In genomic region chr11:73787643-73788537, GRCh38 we compare ENCODE assay signal across 8 cellular contexts. TPM values are rescaled to one million over a fixed set of nuclear protein-coding genes. Genes with fewer than 3 reads are reported as not detected.
DNase-seq lines count a peak whose midpoint lies in the region; ATAC-seq and TF ChIP-seq lines count a peak whose summit lies in the region.

Gene MRPL48, plus strand, starts transcription at chr11:73787874. Its CDS starts 98 bp downstream, at chr11:73787972.

- 4 to 6% (median 5%) methylated on average over 42 to 43 of the region's 43 CpGs for WGBS in heart left ventricle, 4 donors

- no peak for TF ChIP-seq CTCF in GM10266 (IDR thresholded peaks at IDR 0.05; ENCODE audit: control insufficient read depth, insufficient read depth, low read depth, missing control alignments)
- peak in 2 of 12 donors; percentile 2 to 36 for TF ChIP-seq CTCF in heart left ventricle (IDR thresholded peaks at IDR 0.05)
- no peak for TF ChIP-seq CTCF in type B pancreatic cell (conservative IDR thresholded peaks at IDR 0.05)

- H3K4me3 Mint-ChIP-seq in activated naive CD8-positive, alpha-beta T cell treated with anti-CD3 and anti-CD28 coated beads, Interleukin-2, amount 50 U/mL, for 24 hours, result peak within 1 kb of the TSS; percentile 100
- peak within 1 kb of the TSS; percentile 99 for H3K4me3 Mint-ChIP-seq in type B pancreatic cell

- H3K27ac Mint-ChIP-seq in activated naive CD8-positive, alpha-beta T cell treated with anti-CD3 and anti-CD28 coated beads, Interleukin-2, amount 50 U/mL, for 24 hours, result peak within 1 kb of the TSS; percentile 98
- peak within 1 kb of the TSS; percentile 96 for H3K27ac Mint-ChIP-seq in type B pancreatic cell

- peak within 1 kb of the TSS; percentile 18 to 84 (median 72) for H3K4me3 ChIP-seq in heart left ventricle

- peaks cover 2% of the 10 kb centered on the region for H3K36me3 Mint-ChIP-seq in activated naive CD8-positive, alpha-beta T cell treated with anti-CD3 and anti-CD28 coated beads, Interleukin-2, amount 50 U/mL, for 24 hours (ENCODE audit: low read depth)
- no peaks in the 10 kb centered on the region for H3K36me3 Mint-ChIP-seq in type B pancreatic cell

- peaks cover 0 to 5% (median 0%) of the 10 kb centered on the region in 9 donors for H3K36me3 ChIP-seq in heart left ventricle

- H3K27ac ChIP-seq in heart left ventricle, result peak within 1 kb of the TSS; percentile 76 to 98 (median 90)

- no peaks in the 10 kb centered on the region for H3K27me3 ChIP-seq in heart left ventricle

- H3K4me1 ChIP-seq in heart left ventricle, result peaks cover 0 to 21% (median 12%) of the 10 kb centered on the region in 12 donors

- peak in 1 of 2 donors; percentile 38 for TF ChIP-seq POLR2A in heart left ventricle (IDR thresholded peaks at IDR 0.05)

- intact Hi-C loops in heart left ventricle (cut with DNase I), result loop anchor here in 3 of 10 donors (5.0 to 10.0 kb wide), 2 partner anchors 87 to 89 kb away; partner anchors contain the start of genes COA4 (in 3 of the 3) and PAAF1 (in 3 of the 3)

- no peaks in the 10 kb centered on the region for H3K9me3 Mint-ChIP-seq in activated naive CD8-positive, alpha-beta T cell treated with anti-CD3 and anti-CD28 coated beads, Interleukin-2, amount 50 U/mL, for 24 hours
- H3K9me3 Mint-ChIP-seq in type B pancreatic cell, result no peaks in the 10 kb centered on the region

- peaks cover 21% of the 10 kb centered on the region for H3K4me1 Mint-ChIP-seq in activated naive CD8-positive, alpha-beta T cell treated with anti-CD3 and anti-CD28 coated beads, Interleukin-2, amount 50 U/mL, for 24 hours
- H3K4me1 Mint-ChIP-seq in type B pancreatic cell (ENCODE audit: unreplicated experiment), result peaks cover 10% of the 10 kb centered on the region

- DNase-seq in GM10266 (ENCODE audit: extremely low spot score), result peak; percentile 90
- DNase-seq in NCI-H1417 (lab: John Stamatoyannopoulos, UW), result peak; percentile 91 to 99 (median 95)
- DNase-seq in SW 1271 (lab: John Stamatoyannopoulos, UW), result peak; percentile 98
- DNase-seq in activated naive CD8-positive, alpha-beta T cell treated with anti-CD3 and anti-CD28 coated beads, Interleukin-2, amount 50 U/mL, for 24 hours, result peak; percentile 90
- peak; percentile 92 to 96 (median 95) for DNase-seq in heart left ventricle
- DNase-seq in pons (ENCODE audit: low spot score), result peak; percentile 88
- peak; percentile 89 for DNase-seq in type B pancreatic cell (ENCODE audit: extremely low spot score, unreplicated experiment)

- H3K27me3 Mint-ChIP-seq in activated naive CD8-positive, alpha-beta T cell treated with anti-CD3 and anti-CD28 coated beads, Interleukin-2, amount 50 U/mL, for 24 hours, result no peaks in the 10 kb centered on the region
- no peaks in the 10 kb centered on the region for H3K27me3 Mint-ChIP-seq in type B pancreatic cell

- ATAC-seq in HG02678 (IDR thresholded peaks at IDR 0.05; ENCODE audit: unreplicated experiment) (peak; percentile 96), heart left ventricle (peak; percentile 98 to 100 (median 99))
- peak; percentile 100 for ATAC-seq in activated naive CD8-positive, alpha-beta T cell treated with anti-CD3 and anti-CD28 coated beads, Interleukin-2, amount 50 U/mL, for 24 hours

- no peaks in the 10 kb centered on the region for H3K9me3 ChIP-seq in heart left ventricle

RNA-seq across cellular contexts. Expression of gene MRPL48, which starts in this region (rescaled TPM):
- 10 to 100 TPM; 21.0 to 43.5 (median 39.4) TPM for total RNA-seq in heart left ventricle
- 10 to 100 TPM; 33.3 to 47.7 TPM for polyA plus RNA-seq in heart left ventricle
- 35.9 and 43.7 TPM in 2 replicates for total RNA-seq in type B pancreatic cell (ENCODE audit: low replicate concordance)

Comparison
In these comparisons a context has a peak if more than half of its experiments do, and no peak if none do; other contexts are left out.
1. Peak in every context shown above with its lines: DNase-seq, ATAC-seq, H3K4me3 ChIP-seq and H3K27ac ChIP-seq.